ENCODE assay signal across 27 cellular contexts in genomic region chr3:143389388-143389787, GRCh38.
"Had no signal": no experiment of that assay in that cellular context is flagged by ENCODE, and none has a peak within 500 bp of the region (broad histone marks: within the 10 kb centered on the region; RNA-seq: fewer than 3 reads in every experiment).

No MANE protein-coding gene starts in this region.

- H3K4me1 ChIP-seq: esophagus muscularis mucosa, gastroesophageal sphincter, heart right ventricle had no signal

- H3K4me3 ChIP-seq: coronary artery, dorsolateral prefrontal cortex, esophagus muscularis mucosa, gastroesophageal sphincter, heart right ventricle, hepatocyte had no signal

- H3K27me3 ChIP-seq: brain microvascular endothelial cell, dorsolateral prefrontal cortex, esophagus muscularis mucosa, gastroesophageal sphincter, heart right ventricle, hepatocyte had no signal

- H3K9me3 ChIP-seq: esophagus muscularis mucosa, gastroesophageal sphincter had no signal

- H3K36me3 ChIP-seq: brain microvascular endothelial cell, esophagus muscularis mucosa, gastroesophageal sphincter, heart right ventricle, WERI-Rb-1 had no signal

- H3K27ac ChIP-seq: brain microvascular endothelial cell, coronary artery, dorsolateral prefrontal cortex, esophagus muscularis mucosa, gastroesophageal sphincter, heart right ventricle, hepatocyte, WERI-Rb-1 had no signal

- DNase-seq: activated B cell treated with CpG ODN at 0.5 μM for 24 hours; activated CD4-positive, alpha-beta T cell treated with anti-CD3 and anti-CD28 coated beads for 48 hours; activated CD4-positive, alpha-beta T cell treated with anti-CD3 and anti-CD28 coated beads, Interleukin-2, amount 50 U/mL, for 1 hour; activated CD4-positive, alpha-beta T cell treated with anti-CD3 and anti-CD28 coated beads, Interleukin-2, amount 50 U/mL, for 48 hours; activated CD8-positive, alpha-beta memory T cell treated with anti-CD3 and anti-CD28 coated beads for 24 hours; activated CD8-positive, alpha-beta T cell treated with anti-CD3 and anti-CD28 coated beads for 36 hours; activated effector memory CD4-positive, alpha-beta T cell treated with Interleukin-2 at 50 U/mL for 16 hours; activated gamma-delta T cell treated with Interleukin-2 at 50 U/mL for 16 hours; activated naive CD4-positive, alpha-beta T cell treated with anti-CD3 and anti-CD28 coated beads, Interleukin-2, amount 50 U/mL, for 16 hours; activated naive CD4-positive, alpha-beta T cell treated with Interleukin-2 at 50 U/mL for 16 hours; activated T-cell treated with anti-CD3 and anti-CD28 coated beads, Interleukin-2, amount 50 U/mL, for 4 hours; amniotic stem cell; anterior cingulate cortex; brain microvascular endothelial cell; dorsolateral prefrontal cortex; effector memory CD8-positive, alpha-beta T cell; erythroblast; foreskin melanocyte; heart right ventricle; T1000; WERI-Rb-1 had no signal

- ATAC-seq: activated CD4-positive, CD25-positive, alpha-beta regulatory T cell treated with anti-CD3 and anti-CD28 coated beads, Interleukin-2, amount 50 U/mL, for 24 hours; activated CD8-positive, alpha-beta T cell treated with anti-CD3 and anti-CD28 coated beads for 36 hours; activated T-cell treated with anti-CD3 and anti-CD28 coated beads, Interleukin-2, amount 50 U/mL, for 4 hours; activated T-helper 17 cell treated with anti-CD3 and anti-CD28 coated beads, Interleukin-2, amount 50 U/mL, for 72 hours; effector memory CD8-positive, alpha-beta T cell; gastroesophageal sphincter; heart right ventricle had no signal

- H2AFZ ChIP-seq: hepatocyte had no signal

- H3K79me2 ChIP-seq: hepatocyte had no signal

- H3K4me2 ChIP-seq: hepatocyte had no signal
